1 cellular context compared by ENCODE assay signal in genomic region chr4:47535567-47536147, GRCh38.
TF ChIP-seq lines count a peak whose summit lies in the region.

No MANE protein-coding gene starts in this region.

TF ChIP-seq in IMR-90, 13 proteins besides CTCF, POLR2A, EP300 and RAD21:
- TF ChIP-seq CEBPB (IDR thresholded peaks at IDR 0.05; ENCODE audit: low read depth, low read length) (no peak), RFX5 (IDR thresholded peaks at IDR 0.05; ENCODE audit: low read depth, low read length) (no peak), CHD1 (IDR thresholded peaks at IDR 0.05; ENCODE audit: low read depth, low read length) (no peak), BHLHE40 (IDR thresholded peaks at IDR 0.05; ENCODE audit: low read depth, low read length) (no peak), MXI1 (IDR thresholded peaks at IDR 0.05; ENCODE audit: borderline replicate concordance, low read depth, low read length) (no peak), SMC3 (IDR thresholded peaks at IDR 0.05; ENCODE audit: low read depth, low read length) (no peak), MAZ (IDR thresholded peaks at IDR 0.05; ENCODE audit: borderline replicate concordance, low read depth, low read length) (no peak), ELK1 (IDR thresholded peaks at IDR 0.05; ENCODE audit: borderline replicate concordance, low read depth, low read length) (no peak), NFE2L2 (IDR thresholded peaks at IDR 0.05; ENCODE audit: low read depth, low read length) (no peak)
